Comparison of ENCODE assay signal across 33 cellular contexts in genomic region chr6:52846002-52846401, GRCh38. TPM values are rescaled to one million over a fixed set of nuclear protein-coding genes. Genes with fewer than 3 reads are reported as not detected.
"Had no signal": no experiment of that assay in that cellular context is flagged by ENCODE, and none has a peak within 500 bp of the region (broad histone marks: within the 10 kb centered on the region; RNA-seq: fewer than 3 reads in every experiment).

No MANE protein-coding gene starts in this region.

- H3K79me2 ChIP-seq: parathyroid adenoma had no signal

- H3K27me3 ChIP-seq: dorsolateral prefrontal cortex, gastrocnemius medialis, left lung, suprapubic skin, transverse colon, upper lobe of right lung, uterus had no signal

- H3K36me3 ChIP-seq: gastrocnemius medialis, left lung, suprapubic skin, transverse colon, upper lobe of right lung, uterus had no signal

- H3K9ac ChIP-seq: parathyroid adenoma had no signal

- H3K4me3 ChIP-seq: dorsolateral prefrontal cortex, gastrocnemius medialis, left lung, smooth muscle cell, suprapubic skin, transverse colon, upper lobe of right lung, uterus had no signal

- H3K4me1 Mint-ChIP-seq: naive thymus-derived CD4-positive, alpha-beta T cell; nephron; stimulated activated naive CD8-positive, alpha-beta T cell treated with anti-CD3 and anti-CD28 coated beads, Interleukin-15, amount 100 ng/mL, for 72 hours had no signal

- H2AFZ ChIP-seq: parathyroid adenoma had no signal

- H3K4me3 Mint-ChIP-seq: naive thymus-derived CD4-positive, alpha-beta T cell; nephron; stimulated activated naive CD8-positive, alpha-beta T cell treated with anti-CD3 and anti-CD28 coated beads, Interleukin-15, amount 100 ng/mL, for 72 hours had no signal

- H3K4me2 ChIP-seq: smooth muscle cell had no signal

- H3K27ac Mint-ChIP-seq: nephron; progenitor cell of endocrine pancreas; stimulated activated naive CD8-positive, alpha-beta T cell treated with anti-CD3 and anti-CD28 coated beads, Interleukin-15, amount 100 ng/mL, for 72 hours had no signal

- H3K27ac ChIP-seq: dorsolateral prefrontal cortex, epithelial cell of prostate, gastrocnemius medialis, left lung, parathyroid adenoma, suprapubic skin, transverse colon, upper lobe of right lung, uterus had no signal

- H3K9me3 Mint-ChIP-seq: stimulated activated naive CD8-positive, alpha-beta T cell treated with anti-CD3 and anti-CD28 coated beads, Interleukin-15, amount 100 ng/mL, for 72 hours had no signal

- DNase-seq: dorsolateral prefrontal cortex; effector CD4-positive, alpha-beta T cell; foreskin fibroblast; gastrocnemius medialis; head of caudate nucleus; left cardiac atrium; left lung; mesenchymal stem cell; midbrain; naive thymus-derived CD4-positive, alpha-beta T cell; occipital lobe; stimulated activated CD4-positive, alpha-beta T cell treated with anti-CD3 and anti-CD28 coated beads, Interleukin-12 subunit alpha, Interleukin-12 subunit beta, amount 100 ng/mL, for 4 hours; stimulated activated CD4-positive, alpha-beta T cell treated with anti-CD3 and anti-CD28 coated beads, Interleukin-1b, Interleukin-23, amount 100 ng/mL, for 48 hours; stimulated activated CD4-positive, alpha-beta T cell treated with anti-CD3 and anti-CD28 coated beads, Interleukin-4, amount 100 ng/mL, for 1 hour; stimulated activated CD8-positive, alpha-beta memory T cell treated with anti-CD3 and anti-CD28 coated beads, Interleukin-4, amount 100 ng/mL, for 48 hours; stimulated activated naive CD4-positive, alpha-beta T cell; stimulated activated naive CD8-positive, alpha-beta T cell treated with anti-CD3 and anti-CD28 coated beads, Interleukin-15, amount 100 ng/mL, for 72 hours; transverse colon; upper lobe of right lung; uterus had no signal

- H3K27me3 Mint-ChIP-seq: progenitor cell of endocrine pancreas had no signal

- H3K4me1 ChIP-seq: gastrocnemius medialis, left lung, parathyroid adenoma, suprapubic skin, transverse colon, upper lobe of right lung, uterus had no signal

- H3K9me3 ChIP-seq: gastrocnemius medialis, suprapubic skin, transverse colon, upper lobe of right lung, uterus had no signal

RNA-seq across cellular contexts. Expression of gene GSTA5, which starts 5.4 kb away (rescaled TPM):
- total RNA-seq: dorsolateral prefrontal cortex; esophagus mucosa; gastrocnemius medialis; glomerular endothelial cell; kidney epithelial cell; left cardiac atrium; left lung; lower leg skin; lung microvascular endothelial cell; mucosa of gallbladder; naive thymus-derived CD4-positive, alpha-beta T cell; occipital lobe; progenitor cell of endocrine pancreas; sciatic nerve; smooth muscle cell; suprapubic skin; transverse colon; upper lobe of right lung; uterus had no signal

RNA-seq across cellular contexts. Expression of gene GSTA1, which starts 42.4 kb away (rescaled TPM):
- total RNA-seq: glomerular endothelial cell; kidney epithelial cell; left cardiac atrium; lung microvascular endothelial cell; naive thymus-derived CD4-positive, alpha-beta T cell; suprapubic skin had no signal
